ENCODE assay signal across 1 cellular context in the genomic region with DNA sequence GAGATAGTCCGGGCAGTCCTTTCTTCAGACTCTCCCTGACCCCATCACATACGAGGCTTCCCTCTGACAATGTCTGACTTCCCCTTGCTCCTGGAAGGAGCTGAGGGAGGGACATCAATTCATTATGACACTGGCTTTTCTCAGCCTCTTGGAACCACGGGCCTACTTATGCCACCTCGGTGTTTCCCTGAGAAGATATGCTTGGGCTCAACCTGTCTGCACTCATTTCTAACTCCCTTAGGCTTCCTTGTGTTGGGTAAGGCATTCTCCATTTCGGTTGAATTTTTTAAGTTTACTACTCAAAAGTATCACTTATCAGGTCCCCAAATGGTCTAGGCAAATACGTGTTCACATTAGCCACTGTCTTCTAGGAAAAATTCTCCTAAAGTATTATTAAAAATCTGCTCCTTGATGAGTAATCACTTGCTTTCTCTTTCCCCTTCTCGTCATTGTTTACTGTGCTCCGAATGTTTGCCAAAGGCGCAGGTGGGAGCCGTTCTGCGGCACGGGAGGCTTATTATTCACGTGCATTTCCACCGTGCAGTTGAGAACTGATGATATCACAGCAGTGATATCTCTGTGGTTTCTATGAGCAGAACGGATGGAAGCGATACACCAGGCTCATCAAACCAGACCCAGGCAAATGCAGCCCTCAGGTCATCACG.
TF ChIP-seq lines count a peak whose summit lies in the region.

No MANE protein-coding gene starts in this region.

TF ChIP-seq in HepG2, 621 proteins besides CTCF, POLR2A, EP300 and RAD21 (continued from another document):
- TF ChIP-seq, protein P1, sequence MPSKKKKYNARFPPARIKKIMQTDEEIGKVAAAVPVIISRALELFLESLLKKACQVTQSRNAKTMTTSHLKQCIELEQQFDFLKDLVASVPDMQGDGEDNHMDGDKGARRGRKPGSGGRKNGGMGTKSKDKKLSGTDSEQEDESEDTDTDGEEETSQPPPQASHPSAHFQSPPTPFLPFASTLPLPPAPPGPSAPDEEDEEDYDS (CRISPR knock-in tag; IDR thresholded peaks at IDR 0.05): no peak
- no peak for TF ChIP-seq YY1 (IDR thresholded peaks at IDR 0.05; ENCODE audit: insufficient read depth, insufficient replicate concordance, low read depth, low read length)
- no peak for TF ChIP-seq ZNF619 (CRISPR knock-in tag; IDR thresholded peaks at IDR 0.05)
- TF ChIP-seq RXRB (CRISPR knock-in tag; IDR thresholded peaks at IDR 0.05; ENCODE audit: borderline replicate concordance): no peak
- TF ChIP-seq KMT2B (CRISPR knock-in tag; IDR thresholded peaks at IDR 0.05): no peak
- no peak for TF ChIP-seq THYN1 (CRISPR knock-in tag; IDR thresholded peaks at IDR 0.05; ENCODE audit: borderline replicate concordance, low read depth)
- TF ChIP-seq ZNF569 (CRISPR knock-in tag; IDR thresholded peaks at IDR 0.05; ENCODE audit: borderline replicate concordance): no peak
- TF ChIP-seq NRL (CRISPR knock-in tag; IDR thresholded peaks at IDR 0.05; ENCODE audit: borderline replicate concordance): no peak
- no peak for TF ChIP-seq ARNT2 (CRISPR knock-in tag; IDR thresholded peaks at IDR 0.05; ENCODE audit: low read depth)
- TF ChIP-seq RBM22 (optimal IDR thresholded peaks at IDR 0.05; ENCODE audit: low read length): no peak
- TF ChIP-seq, protein P2, sequence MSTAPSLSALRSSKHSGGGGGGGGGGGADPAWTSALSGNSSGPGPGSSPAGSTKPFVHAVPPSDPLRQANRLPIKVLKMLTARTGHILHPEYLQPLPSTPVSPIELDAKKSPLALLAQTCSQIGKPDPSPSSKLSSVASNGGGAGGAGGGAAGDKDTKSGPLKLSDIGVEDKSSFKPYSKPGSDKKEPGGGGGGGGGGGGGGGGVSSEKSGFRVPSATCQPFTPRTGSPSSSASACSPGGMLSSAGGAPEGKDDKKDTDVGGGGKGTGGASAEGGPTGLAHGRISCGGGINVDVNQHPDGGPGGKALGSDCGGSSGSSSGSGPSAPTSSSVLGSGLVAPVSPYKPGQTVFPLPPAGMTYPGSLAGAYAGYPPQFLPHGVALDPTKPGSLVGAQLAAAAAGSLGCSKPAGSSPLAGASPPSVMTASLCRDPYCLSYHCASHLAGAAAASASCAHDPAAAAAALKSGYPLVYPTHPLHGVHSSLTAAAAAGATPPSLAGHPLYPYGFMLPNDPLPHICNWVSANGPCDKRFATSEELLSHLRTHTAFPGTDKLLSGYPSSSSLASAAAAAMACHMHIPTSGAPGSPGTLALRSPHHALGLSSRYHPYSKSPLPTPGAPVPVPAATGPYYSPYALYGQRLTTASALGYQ (CRISPR knock-in tag; IDR thresholded peaks at IDR 0.05): no peak
- TF ChIP-seq, protein P3, sequence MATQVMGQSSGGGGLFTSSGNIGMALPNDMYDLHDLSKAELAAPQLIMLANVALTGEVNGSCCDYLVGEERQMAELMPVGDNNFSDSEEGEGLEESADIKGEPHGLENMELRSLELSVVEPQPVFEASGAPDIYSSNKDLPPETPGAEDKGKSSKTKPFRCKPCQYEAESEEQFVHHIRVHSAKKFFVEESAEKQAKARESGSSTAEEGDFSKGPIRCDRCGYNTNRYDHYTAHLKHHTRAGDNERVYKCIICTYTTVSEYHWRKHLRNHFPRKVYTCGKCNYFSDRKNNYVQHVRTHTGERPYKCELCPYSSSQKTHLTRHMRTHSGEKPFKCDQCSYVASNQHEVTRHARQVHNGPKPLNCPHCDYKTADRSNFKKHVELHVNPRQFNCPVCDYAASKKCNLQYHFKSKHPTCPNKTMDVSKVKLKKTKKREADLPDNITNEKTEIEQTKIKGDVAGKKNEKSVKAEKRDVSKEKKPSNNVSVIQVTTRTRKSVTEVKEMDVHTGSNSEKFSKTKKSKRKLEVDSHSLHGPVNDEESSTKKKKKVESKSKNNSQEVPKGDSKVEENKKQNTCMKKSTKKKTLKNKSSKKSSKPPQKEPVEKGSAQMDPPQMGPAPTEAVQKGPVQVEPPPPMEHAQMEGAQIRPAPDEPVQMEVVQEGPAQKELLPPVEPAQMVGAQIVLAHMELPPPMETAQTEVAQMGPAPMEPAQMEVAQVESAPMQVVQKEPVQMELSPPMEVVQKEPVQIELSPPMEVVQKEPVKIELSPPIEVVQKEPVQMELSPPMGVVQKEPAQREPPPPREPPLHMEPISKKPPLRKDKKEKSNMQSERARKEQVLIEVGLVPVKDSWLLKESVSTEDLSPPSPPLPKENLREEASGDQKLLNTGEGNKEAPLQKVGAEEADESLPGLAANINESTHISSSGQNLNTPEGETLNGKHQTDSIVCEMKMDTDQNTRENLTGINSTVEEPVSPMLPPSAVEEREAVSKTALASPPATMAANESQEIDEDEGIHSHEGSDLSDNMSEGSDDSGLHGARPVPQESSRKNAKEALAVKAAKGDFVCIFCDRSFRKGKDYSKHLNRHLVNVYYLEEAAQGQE (IDR thresholded peaks at IDR 0.05; ENCODE audit: borderline replicate concordance in 1 of 2, low read depth in 1 of 2, low read length in 2 of 2): no peak
- TF ChIP-seq, protein P4, sequence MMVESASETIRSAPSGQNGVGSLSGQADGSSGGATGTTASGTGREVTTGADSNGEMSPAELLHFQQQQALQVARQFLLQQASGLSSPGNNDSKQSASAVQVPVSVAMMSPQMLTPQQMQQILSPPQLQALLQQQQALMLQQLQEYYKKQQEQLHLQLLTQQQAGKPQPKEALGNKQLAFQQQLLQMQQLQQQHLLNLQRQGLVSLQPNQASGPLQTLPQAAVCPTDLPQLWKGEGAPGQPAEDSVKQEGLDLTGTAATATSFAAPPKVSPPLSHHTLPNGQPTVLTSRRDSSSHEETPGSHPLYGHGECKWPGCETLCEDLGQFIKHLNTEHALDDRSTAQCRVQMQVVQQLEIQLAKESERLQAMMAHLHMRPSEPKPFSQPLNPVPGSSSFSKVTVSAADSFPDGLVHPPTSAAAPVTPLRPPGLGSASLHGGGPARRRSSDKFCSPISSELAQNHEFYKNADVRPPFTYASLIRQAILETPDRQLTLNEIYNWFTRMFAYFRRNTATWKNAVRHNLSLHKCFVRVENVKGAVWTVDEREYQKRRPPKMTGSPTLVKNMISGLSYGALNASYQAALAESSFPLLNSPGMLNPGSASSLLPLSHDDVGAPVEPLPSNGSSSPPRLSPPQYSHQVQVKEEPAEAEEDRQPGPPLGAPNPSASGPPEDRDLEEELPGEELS (CRISPR knock-in tag; IDR thresholded peaks at IDR 0.05): no peak
- no peak for TF ChIP-seq ZBTB38 (CRISPR knock-in tag; IDR thresholded peaks at IDR 0.05)
